14 cellular contexts compared by ENCODE assay signal in the genomic region with DNA sequence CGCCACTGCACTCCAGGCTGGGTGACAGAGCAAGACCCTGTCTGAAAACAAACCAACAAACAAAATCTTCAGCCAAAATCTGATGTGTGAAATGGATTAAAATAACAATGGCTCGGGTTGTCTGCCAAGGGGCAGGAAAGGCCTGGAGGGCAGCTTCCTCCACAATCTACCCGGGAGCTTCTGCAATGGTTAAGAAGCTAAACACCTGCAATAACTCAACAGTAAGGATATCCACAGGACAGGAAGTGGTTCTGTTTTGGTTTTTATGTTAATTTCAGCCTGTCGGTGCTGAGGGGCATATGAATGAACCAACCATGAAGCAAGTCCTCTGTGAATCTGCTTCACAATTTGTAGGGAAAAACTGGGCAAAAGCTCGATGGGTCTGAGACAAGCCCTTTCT. TPM values are rescaled to one million over a fixed set of nuclear protein-coding genes. Genes with fewer than 3 reads are reported as not detected.
DNase-seq lines count a peak whose midpoint lies in the region; ATAC-seq and TF ChIP-seq lines count a peak whose summit lies in the region.
"Had no signal": no experiment of that assay in that cellular context is flagged by ENCODE, and none has a peak within 500 bp of the region (broad histone marks: within the 10 kb centered on the region; RNA-seq: fewer than 3 reads in every experiment).

No MANE protein-coding gene starts in this region.

- no peaks in the 10 kb centered on the region for H3K27me3 Mint-ChIP-seq in endodermal cell (ENCODE audit: insufficient read depth)
- no peaks in the 10 kb centered on the region for H3K27me3 Mint-ChIP-seq in stimulated activated naive B cell treated with anti-CD40 and anti-IgM and Interleukin-4, amounts not matched to agents 10 μg/mL and 1 μg/mL and 100 μg/mL, for 72 hours

- H3K9me3 ChIP-seq in left ventricle myocardium inferior (replicated peaks) (no peaks in the 10 kb centered on the region), endodermal cell (ENCODE audit: control insufficient read depth, low read length) (no peaks in the 10 kb centered on the region), vagina (no peaks in the 10 kb centered on the region)

- WGBS in endodermal cell (ENCODE audit: insufficient coverage in 1 of 2, insufficient read length in 1 of 2), 2 experiments, result 82 to 89% methylated on average over 4 to 5 of the region's 5 CpGs

- H3K4me1 ChIP-seq in left ventricle myocardium inferior (peaks cover 32% of the 10 kb centered on the region), endodermal cell (ENCODE audit: control insufficient read depth, insufficient read depth, low read length) (no peaks in the 10 kb centered on the region), vagina (no peaks in the 10 kb centered on the region)

- TF ChIP-seq POLR2A in vagina (IDR thresholded peaks at IDR 0.05), result no peak

- no peaks in the 10 kb centered on the region for H3K9me3 Mint-ChIP-seq in endodermal cell
- H3K9me3 Mint-ChIP-seq in stimulated activated naive B cell treated with anti-CD40 and anti-IgM and Interleukin-4, amounts not matched to agents 10 μg/mL and 1 μg/mL and 100 μg/mL, for 72 hours, result no peaks in the 10 kb centered on the region

- H3K9ac ChIP-seq in endodermal cell (ENCODE audit: extremely low read depth, low read length, poor library complexity, severe bottlenecking), result no peak overlapping the region

- H3K36me3 Mint-ChIP-seq in endodermal cell (ENCODE audit: low read depth), result peaks cover 90% of the 10 kb centered on the region
- peaks cover 44 to 50% of the 10 kb centered on the region in 2 donors for H3K36me3 Mint-ChIP-seq in stimulated activated naive B cell treated with anti-CD40 and anti-IgM and Interleukin-4, amounts not matched to agents 10 μg/mL and 1 μg/mL and 100 μg/mL, for 72 hours

- H3K4me3 ChIP-seq in left ventricle myocardium inferior, result no peak overlapping the region
- H3K4me3 ChIP-seq in endodermal cell (ENCODE audit: low read length), result no peak overlapping the region
- H3K4me3 ChIP-seq in vagina, result no peak overlapping the region

- H3K27ac Mint-ChIP-seq in endodermal cell, result peak overlapping the region; percentile 60
- peak overlapping the region; percentile 14 for H3K27ac Mint-ChIP-seq in stimulated activated naive B cell treated with anti-CD40 and anti-IgM and Interleukin-4, amounts not matched to agents 10 μg/mL and 1 μg/mL and 100 μg/mL, for 72 hours

- H3K27ac ChIP-seq in left ventricle myocardium inferior (replicated peaks) (peak overlapping the region; percentile 5), endodermal cell (ENCODE audit: low read depth, low read length) (no peak overlapping the region), vagina (no peak overlapping the region)

- no peak for ATAC-seq in left ventricle myocardium superior
- no peak for ATAC-seq in stimulated activated naive B cell treated with anti-CD40 and anti-IgM and Interleukin-4, amounts not matched to agents 10 μg/mL and 1 μg/mL and 100 μg/mL, for 72 hours (replicated peaks)
- ATAC-seq in GM21515 (IDR thresholded peaks at IDR 0.05; ENCODE audit: unreplicated experiment), result no peak
- ATAC-seq: activated CD4-positive, CD25-positive, alpha-beta regulatory T cell treated with anti-CD3 and anti-CD28 coated beads, Interleukin-2, amount 50 U/mL, for 24 hours; left lobe of liver had no signal

- no peak for TF ChIP-seq CTCF in left ventricle myocardium inferior (IDR thresholded peaks at IDR 0.05; ENCODE audit: borderline replicate concordance)
- no peak for TF ChIP-seq CTCF in endodermal cell (conservative IDR thresholded peaks at IDR 0.05)
- no peak for TF ChIP-seq CTCF in vagina (IDR thresholded peaks at IDR 0.05)

- H3K36me3 ChIP-seq in left ventricle myocardium inferior (peaks cover 73% of the 10 kb centered on the region), endodermal cell (ENCODE audit: control insufficient read depth, insufficient read depth, low read length) (peaks cover 92% of the 10 kb centered on the region), vagina (peaks cover 0 to 41% of the 10 kb centered on the region in 2 donors)

- no peak overlapping the region for H3K4me3 Mint-ChIP-seq in endodermal cell
- no peak overlapping the region for H3K4me3 Mint-ChIP-seq in stimulated activated naive B cell treated with anti-CD40 and anti-IgM and Interleukin-4, amounts not matched to agents 10 μg/mL and 1 μg/mL and 100 μg/mL, for 72 hours

- H3K4me1 Mint-ChIP-seq in endodermal cell, result peaks cover 15% of the 10 kb centered on the region
- H3K4me1 Mint-ChIP-seq in stimulated activated naive B cell treated with anti-CD40 and anti-IgM and Interleukin-4, amounts not matched to agents 10 μg/mL and 1 μg/mL and 100 μg/mL, for 72 hours, result peaks cover 9 to 25% of the 10 kb centered on the region in 2 donors

- DNase-seq in left ventricle myocardium inferior (no peak), left ventricle myocardium superior (no peak), RPMI7951 (ENCODE audit: low read depth) (peak; percentile 2), endodermal cell (peak; percentile 65), vagina (ENCODE audit: extremely low spot score in 2 of 2) (no peak)
- DNase-seq in stimulated activated naive B cell treated with anti-CD40 and anti-IgM and Interleukin-4, amounts not matched to agents 10 μg/mL and 1 μg/mL and 100 μg/mL, for 72 hours, result no peak
- DNase-seq in stimulated activated naive CD4-positive, alpha-beta T cell (lab: John Stamatoyannopoulos, UW), result no peak
- DNase-seq: cortex of kidney, NCI-H1048, NCI-H526, SIG-M5 had no signal

- intact Hi-C loops in left ventricle myocardium inferior (cut with micrococcal nuclease) (no loop called here), left ventricle myocardium superior (cut with micrococcal nuclease) (no loop called here), vagina (cut with DNase I) (no loop called here)

- H3K27me3 ChIP-seq in left ventricle myocardium inferior (ENCODE audit: low read depth) (no peaks in the 10 kb centered on the region), endodermal cell (ENCODE audit: control insufficient read depth, insufficient read depth, low read length, poor library complexity, severe bottlenecking) (no peaks in the 10 kb centered on the region), vagina (no peaks in the 10 kb centered on the region)

RNA-seq across cellular contexts. Expression of gene RAD52, which starts 34.4 kb away (rescaled TPM):
- 9.3 TPM for total RNA-seq in left ventricle myocardium inferior
- 6.4 TPM for total RNA-seq in left ventricle myocardium superior
- 4.4 and 4.8 TPM in 2 replicates for total RNA-seq in RPMI7951 (2014; rRNA removed; shearing (Covaris generic))
- total RNA-seq in endodermal cell, result 10 to 100 TPM; 24.3 to 35.1 TPM
- 31.6 TPM for polyA plus RNA-seq in endodermal cell (2013, experiment 1 of 2)
- 20.3 TPM for polyA plus RNA-seq in endodermal cell (2013, experiment 2 of 2)
- total RNA-seq in vagina, result 40.3 TPM

Comparison
In these comparisons a context has a peak if more than half of its experiments do, and no peak if none do; other contexts are left out.
1. DNase-seq: peak in RPMI7951 (single experiment) and endodermal cell (single experiment); none in left ventricle myocardium inferior (single experiment), left ventricle myocardium superior (single experiment), stimulated activated naive B cell treated with anti-CD40 and anti-IgM and Interleukin-4, amounts not matched to agents 10 μg/mL and 1 μg/mL and 100 μg/mL, for 72 hours (single experiment), vagina (0 of 2) and stimulated activated naive CD4-positive, alpha-beta T cell (0 of 6).